ENCODE assay signal across 9 cellular contexts in the genomic region with DNA sequence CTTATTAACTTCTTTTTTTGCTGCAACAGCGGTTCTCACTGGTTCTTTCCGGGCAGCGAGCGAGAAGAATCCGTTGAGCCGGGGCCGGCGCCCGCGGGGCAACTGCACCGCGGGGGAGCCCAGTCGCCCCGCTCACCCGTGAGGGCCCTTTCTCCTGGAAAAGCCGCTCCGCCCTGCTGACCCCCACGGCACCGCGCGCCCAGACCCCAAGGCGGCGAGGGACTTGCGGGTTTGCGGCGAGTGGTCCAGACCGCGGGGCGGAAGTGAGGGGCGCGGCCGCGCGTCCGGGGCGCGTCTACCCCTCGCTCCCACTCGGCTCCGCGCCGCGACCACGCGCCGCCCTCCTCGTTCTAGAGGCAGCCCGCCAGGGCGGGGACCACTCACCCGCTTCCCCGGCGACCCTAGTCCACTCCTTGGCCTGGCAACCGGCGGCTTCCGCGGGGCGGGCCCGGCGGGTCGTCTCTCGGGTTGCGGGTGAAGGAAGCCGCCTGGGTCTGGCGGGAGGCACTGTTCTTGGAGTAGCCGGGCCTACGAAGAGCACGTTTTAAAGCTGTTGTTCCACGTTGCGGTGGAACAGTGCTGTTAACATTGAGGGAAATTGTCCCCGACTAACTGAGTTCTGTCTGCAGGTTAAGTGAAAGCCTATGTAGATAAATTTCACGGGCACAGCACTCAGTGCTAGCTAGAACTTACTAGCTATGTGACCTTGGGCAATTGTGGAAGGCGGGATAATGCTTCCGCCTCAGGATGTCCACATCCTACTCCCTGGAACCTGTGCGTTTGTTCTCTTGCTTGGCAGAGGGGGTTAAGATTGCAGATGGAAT. TPM values are rescaled to one million over a fixed set of nuclear protein-coding genes. Genes with fewer than 3 reads are reported as not detected.
DNase-seq lines count a peak whose midpoint lies in the region; ATAC-seq, FAIRE-seq and TF ChIP-seq lines count a peak whose summit lies in the region.
"Had no signal": no experiment of that assay in that cellular context is flagged by ENCODE, and none has a peak within 500 bp of the region (broad histone marks: within the 10 kb centered on the region; RNA-seq: fewer than 3 reads in every experiment).

TSS of gene NEK3 (minus strand) at position 439 of the 824 bp plus-strand sequence. CDS start 3,406 bp downstream, outside the sequence.

- H3K27ac Mint-ChIP-seq in Calu3 (ENCODE audit: unreplicated experiment), result no peak within 1 kb of the TSS
- H3K27ac Mint-ChIP-seq in natural killer cell treated with Interleukin-12 subunit alpha and Interleukin-12 subunit beta and Interleukin-15 and Interleukin-18, amount 100 ng/mL, for 72 hours, result peak within 1 kb of the TSS; percentile 60 to 82

- DNase-seq in Calu3, result peak; percentile 33
- peak; percentile 52 for DNase-seq in HTR-8/SVneo (ENCODE audit: insufficient read length, low spot score)
- peak; percentile 83 for DNase-seq in RKO (ENCODE audit: low spot score)
- DNase-seq in activated effector memory CD4-positive, alpha-beta T cell treated with Interleukin-2 at 50 U/mL for 16 hours, result peak; percentile 55
- DNase-seq in fibroblast of the conjunctiva (ENCODE audit: low read depth), result peak; percentile 35
- DNase-seq in natural killer cell treated with Interleukin-12 subunit alpha and Interleukin-12 subunit beta and Interleukin-15 and Interleukin-18, amount 100 ng/mL, for 72 hours (ENCODE audit: low spot score), result peak; percentile 76
- peak; percentile 58 for DNase-seq in stimulated activated naive CD8-positive, alpha-beta T cell treated with anti-CD3 and anti-CD28 coated beads, Interleukin-15, Interleukin-2, amounts not matched to agents 100 U/mL and 50 U/mL, for 24 hours

- FAIRE-seq in HTR-8/SVneo (lab: Jason Lieb, UNC), result no peak
- FAIRE-seq: colon had no signal

- intact Hi-C loops in Calu3 (cut with micrococcal nuclease; ENCODE audit: unreplicated experiment), result no loop called here

- H3K4me1 Mint-ChIP-seq in Calu3 (ENCODE audit: low read depth, unreplicated experiment), result peaks cover 22% of the 10 kb centered on the region
- H3K4me1 Mint-ChIP-seq in natural killer cell treated with Interleukin-12 subunit alpha and Interleukin-12 subunit beta and Interleukin-15 and Interleukin-18, amount 100 ng/mL, for 72 hours (ENCODE audit: low read depth in 2 of 2), result peaks cover 24 to 25% of the 10 kb centered on the region in 2 donors

- H3K36me3 Mint-ChIP-seq in Calu3 (ENCODE audit: insufficient read depth, unreplicated experiment), result peaks cover 15% of the 10 kb centered on the region
- no peaks in the 10 kb centered on the region for H3K36me3 Mint-ChIP-seq in natural killer cell treated with Interleukin-12 subunit alpha and Interleukin-12 subunit beta and Interleukin-15 and Interleukin-18, amount 100 ng/mL, for 72 hours

- no peak for TF ChIP-seq CTCF in Calu3 (IDR thresholded peaks at IDR 0.05; ENCODE audit: unreplicated experiment)

- H3K4me3 Mint-ChIP-seq in Calu3 (ENCODE audit: low read depth, unreplicated experiment), result peak within 1 kb of the TSS; percentile 68
- H3K4me3 Mint-ChIP-seq in natural killer cell treated with Interleukin-12 subunit alpha and Interleukin-12 subunit beta and Interleukin-15 and Interleukin-18, amount 100 ng/mL, for 72 hours, result peak within 1 kb of the TSS; percentile 90

- BruUV-seq in Calu3 (replicated peaks; lab: Mats Ljungman, UMichigan), result no TSS peak

- CTCF ChIA-PET in Calu3 (lab: Charles Lee), result no interaction called here

- peaks cover 13% of the 10 kb centered on the region for H3K27me3 Mint-ChIP-seq in Calu3 (ENCODE audit: unreplicated experiment)
- H3K27me3 Mint-ChIP-seq in natural killer cell treated with Interleukin-12 subunit alpha and Interleukin-12 subunit beta and Interleukin-15 and Interleukin-18, amount 100 ng/mL, for 72 hours, result peaks cover 0 to 3% of the 10 kb centered on the region in 2 donors

- H3K9me3 Mint-ChIP-seq in Calu3 (ENCODE audit: low read depth, unreplicated experiment), result no peaks in the 10 kb centered on the region
- no peaks in the 10 kb centered on the region for H3K9me3 Mint-ChIP-seq in natural killer cell treated with Interleukin-12 subunit alpha and Interleukin-12 subunit beta and Interleukin-15 and Interleukin-18, amount 100 ng/mL, for 72 hours

- ATAC-seq in GM21360 (IDR thresholded peaks at IDR 0.05; ENCODE audit: unreplicated experiment), result peak; percentile 77
- ATAC-seq in natural killer cell treated with Interleukin-12 subunit alpha and Interleukin-12 subunit beta and Interleukin-15 and Interleukin-18, amount 100 ng/mL, for 72 hours, result peak; percentile 85 to 93
- peak; percentile 76 for ATAC-seq in stimulated activated naive CD8-positive, alpha-beta T cell treated with anti-CD3 and anti-CD28 coated beads, Interleukin-15, Interleukin-2, amounts not matched to agents 100 U/mL and 50 U/mL, for 24 hours

RNA-seq across cellular contexts. Expression of gene NEK3, which starts in this region (rescaled TPM):
- total RNA-seq in Calu3 (2022), result 2.7 and 5.1 TPM in 2 replicates
- 1 to 10 TPM; 3.4 to 3.7 TPM for total RNA-seq in natural killer cell treated with Interleukin-12 subunit alpha and Interleukin-12 subunit beta and Interleukin-15 and Interleukin-18, amount 100 ng/mL, for 72 hours

Comparison
In these comparisons a context has a peak if more than half of its experiments do, and no peak if none do; other contexts are left out.
1. Peak in every context shown above with its lines: DNase-seq and ATAC-seq.
2. DNase-seq: peak in every context shown above with its lines; median percentile 83 in RKO; 76 in natural killer cell treated with Interleukin-12 subunit alpha and Interleukin-12 subunit beta and Interleukin-15 and Interleukin-18, amount 100 ng/mL, for 72 hours; 58 in stimulated activated naive CD8-positive, alpha-beta T cell treated with anti-CD3 and anti-CD28 coated beads, Interleukin-15, Interleukin-2, amounts not matched to agents 100 U/mL and 50 U/mL, for 24 hours; 55 in activated effector memory CD4-positive, alpha-beta T cell treated with Interleukin-2 at 50 U/mL for 16 hours; 52 in HTR-8/SVneo; 35 in fibroblast of the conjunctiva; 33 in Calu3.